In genomic region chr22:20121856-20122415, GRCh38 we compare ENCODE assay signal across 33 cellular contexts. TPM values are rescaled to one million over a fixed set of nuclear protein-coding genes. Genes with fewer than 3 reads are reported as not detected.
A peak's percentile ranks its signal among the peaks of the same experiment; 100 is the strongest.
DNase-seq lines count a peak whose midpoint lies in the region; ATAC-seq, FAIRE-seq and TF ChIP-seq lines count a peak whose summit lies in the region.
"Had no signal": no experiment of that assay in that cellular context is flagged by ENCODE, and none has a peak within 500 bp of the region (broad histone marks: within the 10 kb centered on the region; RNA-seq: fewer than 3 reads in every experiment).

No MANE protein-coding gene starts in this region.

- FAIRE-seq in astrocyte (lab: Jason Lieb, UNC), result no peak
- FAIRE-seq: HTR-8/SVneo, keratinocyte had no signal

- peak overlapping the region; percentile 31 for H3K27ac Mint-ChIP-seq in activated CD4-positive, alpha-beta T cell treated with anti-CD3 and anti-CD28 coated beads, Interleukin-2, amount 10 ng/mL, durations not matched to agents 7 days and 5 days
- H3K27ac Mint-ChIP-seq in astrocyte (ENCODE audit: unreplicated experiment), result no peak overlapping the region
- H3K27ac Mint-ChIP-seq in natural killer cell treated with Interleukin-12 subunit alpha and Interleukin-12 subunit beta and Interleukin-15 and Interleukin-18, amount 100 ng/mL, for 72 hours, result peak overlapping the region in 1 of 2 donors; percentile 35
- H3K27ac Mint-ChIP-seq: activated CD8-positive, alpha-beta T cell treated with anti-CD3 and anti-CD28 coated beads, Interleukin-2, amount 10 ng/mL, durations not matched to agents 7 days and 5 days; T-helper 2 cell treated with Interferon-gamma antibody and Interleukin-4, amounts not matched to agents 5 μg/mL and 100 μg/mL, for 36 hours; type B pancreatic cell had no signal

- no peaks in the 10 kb centered on the region for H3K27me3 Mint-ChIP-seq in activated CD4-positive, alpha-beta T cell treated with anti-CD3 and anti-CD28 coated beads, Interleukin-2, amount 10 ng/mL, durations not matched to agents 7 days and 5 days
- no peaks in the 10 kb centered on the region for H3K27me3 Mint-ChIP-seq in astrocyte (ENCODE audit: low read depth, unreplicated experiment)
- H3K27me3 Mint-ChIP-seq in natural killer cell treated with Interleukin-12 subunit alpha and Interleukin-12 subunit beta and Interleukin-15 and Interleukin-18, amount 100 ng/mL, for 72 hours, result no peaks in the 10 kb centered on the region
- H3K27me3 Mint-ChIP-seq: type B pancreatic cell had no signal

- H3K4me1 Mint-ChIP-seq in activated CD4-positive, alpha-beta T cell treated with anti-CD3 and anti-CD28 coated beads, Interleukin-2, amount 10 ng/mL, durations not matched to agents 7 days and 5 days, result peaks cover 30% of the 10 kb centered on the region
- H3K4me1 Mint-ChIP-seq in astrocyte (ENCODE audit: low read depth, unreplicated experiment), result peaks cover 3% of the 10 kb centered on the region
- H3K4me1 Mint-ChIP-seq in natural killer cell treated with Interleukin-12 subunit alpha and Interleukin-12 subunit beta and Interleukin-15 and Interleukin-18, amount 100 ng/mL, for 72 hours (ENCODE audit: low read depth in 2 of 2), result peaks cover 29 to 31% of the 10 kb centered on the region in 2 donors

- POLR2A ChIA-PET in activated CD4-positive, alpha-beta T cell treated with anti-CD3 and anti-CD28 coated beads, Interleukin-2, amount 10 ng/mL, durations not matched to agents 7 days and 5 days (lab: Charles Lee), result no interaction called here

- TF ChIP-seq CTCF in DND-41 (IDR thresholded peaks at IDR 0.05; ENCODE audit: borderline replicate concordance, extremely low read depth, low read length, poor library complexity, severe bottlenecking) (no peak), astrocyte (IDR thresholded peaks at IDR 0.05; ENCODE audit: insufficient read depth, low read depth, low read length) (no peak)

- no peaks in the 10 kb centered on the region for H3K9me3 ChIP-seq in DND-41 (ENCODE audit: insufficient read depth, low read length, severe bottlenecking)
- H3K9me3 ChIP-seq in astrocyte (ENCODE audit: insufficient read depth, low read depth, low read length), result no peaks in the 10 kb centered on the region
- H3K9me3 ChIP-seq: Caco-2, Peyer's patch, prostate gland, stomach had no signal

- H3K79me2 ChIP-seq in DND-41 (ENCODE audit: insufficient read depth, low read length), result peaks cover 78% of the 10 kb centered on the region
- H3K79me2 ChIP-seq in astrocyte (ENCODE audit: insufficient read depth, low read length), result peaks cover 70% of the 10 kb centered on the region

- H3K4me3 Mint-ChIP-seq in activated CD4-positive, alpha-beta T cell treated with anti-CD3 and anti-CD28 coated beads, Interleukin-2, amount 10 ng/mL, durations not matched to agents 7 days and 5 days, result no peak overlapping the region
- peak overlapping the region; percentile 8 for H3K4me3 Mint-ChIP-seq in astrocyte (ENCODE audit: unreplicated experiment)
- H3K4me3 Mint-ChIP-seq in natural killer cell treated with Interleukin-12 subunit alpha and Interleukin-12 subunit beta and Interleukin-15 and Interleukin-18, amount 100 ng/mL, for 72 hours, result peak overlapping the region; percentile 27
- H3K4me3 Mint-ChIP-seq: activated CD8-positive, alpha-beta T cell treated with anti-CD3 and anti-CD28 coated beads, Interleukin-2, amount 10 ng/mL, durations not matched to agents 7 days and 5 days; T-helper 2 cell treated with Interferon-gamma antibody and Interleukin-4, amounts not matched to agents 5 μg/mL and 100 μg/mL, for 36 hours; type B pancreatic cell had no signal

- H3K36me3 Mint-ChIP-seq in activated CD4-positive, alpha-beta T cell treated with anti-CD3 and anti-CD28 coated beads, Interleukin-2, amount 10 ng/mL, durations not matched to agents 7 days and 5 days (ENCODE audit: low read depth), result peaks cover 39% of the 10 kb centered on the region
- peaks cover 10% of the 10 kb centered on the region for H3K36me3 Mint-ChIP-seq in astrocyte (ENCODE audit: low read depth, unreplicated experiment)
- H3K36me3 Mint-ChIP-seq in natural killer cell treated with Interleukin-12 subunit alpha and Interleukin-12 subunit beta and Interleukin-15 and Interleukin-18, amount 100 ng/mL, for 72 hours, result peaks cover 6% of the 10 kb centered on the region

- H2AFZ ChIP-seq in DND-41 (ENCODE audit: low read depth, low read length) (no peak overlapping the region), astrocyte (ENCODE audit: low read depth, low read length) (no peak overlapping the region)
- H2AFZ ChIP-seq: hepatocyte had no signal

- no peaks in the 10 kb centered on the region for H3K9me3 Mint-ChIP-seq in activated CD4-positive, alpha-beta T cell treated with anti-CD3 and anti-CD28 coated beads, Interleukin-2, amount 10 ng/mL, durations not matched to agents 7 days and 5 days
- H3K9me3 Mint-ChIP-seq in astrocyte (ENCODE audit: unreplicated experiment), result no peaks in the 10 kb centered on the region
- H3K9me3 Mint-ChIP-seq in natural killer cell treated with Interleukin-12 subunit alpha and Interleukin-12 subunit beta and Interleukin-15 and Interleukin-18, amount 100 ng/mL, for 72 hours, result no peaks in the 10 kb centered on the region
- H3K9me3 Mint-ChIP-seq: naive thymus-derived CD4-positive, alpha-beta T cell; T-helper 2 cell treated with Interferon-gamma antibody and Interleukin-4, amounts not matched to agents 5 μg/mL and 100 μg/mL, for 36 hours; type B pancreatic cell had no signal

- H3K9ac ChIP-seq in DND-41 (ENCODE audit: low read depth, low read length) (no peak overlapping the region), astrocyte (ENCODE audit: low read length) (no peak overlapping the region)

- H3K4me1 ChIP-seq in DND-41 (ENCODE audit: insufficient read depth, low read length) (peaks cover 38% of the 10 kb centered on the region), astrocyte (ENCODE audit: insufficient read depth, low read length) (peaks cover 12% of the 10 kb centered on the region)
- H3K4me1 ChIP-seq: prostate gland had no signal

- H3K4me2 ChIP-seq in DND-41 (ENCODE audit: insufficient read depth, low read length) (peak overlapping the region; percentile 47), astrocyte (ENCODE audit: low read length) (no peak overlapping the region)
- H3K4me2 ChIP-seq: hepatocyte had no signal

- ATAC-seq in DND-41 (ENCODE audit: insufficient read depth, low read depth) (no peak), HG02588 (IDR thresholded peaks at IDR 0.05; ENCODE audit: unreplicated experiment) (no peak)
- ATAC-seq in natural killer cell treated with Interleukin-12 subunit alpha and Interleukin-12 subunit beta and Interleukin-15 and Interleukin-18, amount 100 ng/mL, for 72 hours, result no peak
- ATAC-seq: activated CD8-positive, alpha-beta T cell treated with anti-CD3 and anti-CD28 coated beads, Interleukin-2, amount 10 ng/mL, durations not matched to agents 7 days and 5 days had no signal

- no peaks in the 10 kb centered on the region for H3K27me3 ChIP-seq in DND-41 (ENCODE audit: insufficient read depth, low read length, poor library complexity)
- no peaks in the 10 kb centered on the region for H3K27me3 ChIP-seq in astrocyte (ENCODE audit: insufficient read depth, low read length)
- H3K27me3 ChIP-seq: cardiac muscle cell, hepatocyte, Peyer's patch, stomach had no signal

- DNase-seq in activated CD4-positive, alpha-beta T cell treated with anti-CD3 and anti-CD28 coated beads, Interleukin-2, amount 10 ng/mL, durations not matched to agents 7 days and 5 days, result no peak
- no peak for DNase-seq in activated CD4-positive, alpha-beta T cell treated with anti-CD3 and anti-CD28 coated beads, Interleukin-2, amount 50 U/mL, for 48 hours
- DNase-seq in DND-41 (no peak), astrocyte (ENCODE audit: low read depth) (no peak), GOT3 (lab: John Stamatoyannopoulos, UW) (no peak), kidney tubule cell (ENCODE audit: low spot score) (no peak)
- DNase-seq in natural killer cell treated with Interleukin-12 subunit alpha and Interleukin-12 subunit beta and Interleukin-15 and Interleukin-18, amount 100 ng/mL, for 72 hours (ENCODE audit: low spot score), result no peak
- DNase-seq: 8988T; activated CD8-positive, alpha-beta T cell treated with anti-CD3 and anti-CD28 coated beads, Interleukin-2, amount 10 ng/mL, durations not matched to agents 7 days and 5 days; amygdala; Caco-2; dermis blood vessel endothelial cell; foreskin fibroblast; H7; Karpas-422; naive thymus-derived CD4-positive, alpha-beta T cell; NCI-H1092; NCI-H2029 treated with DMSO at 0.1 percent for 48 hours; NK-92 treated with Interleukin-12 subunit alpha and Interleukin-12 subunit beta, amount 100 ng/mL, for 24 hours; Peyer's patch; stimulated activated CD4-positive, alpha-beta T cell treated with anti-CD3 and anti-CD28 coated beads, Interleukin-2, amount 100 ng/mL, for 24 hours; stomach had no signal

- no peak overlapping the region for H3K4me3 ChIP-seq in DND-41 (ENCODE audit: low read depth in 1 of 2, low read length in 2 of 2)
- H3K4me3 ChIP-seq in astrocyte (ENCODE audit: insufficient read depth, low read depth, low read length), result no peak overlapping the region
- H3K4me3 ChIP-seq: cardiac muscle cell, hepatocyte, Peyer's patch, prostate gland, stomach had no signal

- H4K20me1 ChIP-seq in DND-41 (ENCODE audit: insufficient read depth, low read length) (peaks cover 86% of the 10 kb centered on the region), astrocyte (ENCODE audit: insufficient read depth, low read length) (peaks cover 58% of the 10 kb centered on the region)

- peaks cover 91% of the 10 kb centered on the region for H3K36me3 ChIP-seq in DND-41 (ENCODE audit: insufficient read depth, low read length)
- H3K36me3 ChIP-seq in astrocyte (ENCODE audit: insufficient read depth, low read length), result peaks cover 15% of the 10 kb centered on the region

- H3K27ac ChIP-seq in DND-41 (ENCODE audit: low read length) (no peak overlapping the region), astrocyte (ENCODE audit: low read depth, low read length) (no peak overlapping the region)
- H3K27ac ChIP-seq: cardiac muscle cell, hepatocyte, Peyer's patch, prostate gland, stomach had no signal

- CTCF ChIA-PET in activated CD4-positive, alpha-beta T cell treated with anti-CD3 and anti-CD28 coated beads, Interleukin-2, amount 10 ng/mL, durations not matched to agents 7 days and 5 days (lab: Charles Lee), result interaction anchor here (0.6 kb wide), 1 partner anchor 647 kb away, joined by 4 read pairs; no protein-coding TSS in a partner anchor

RNA-seq across cellular contexts. Expression of gene TRMT2A, which starts 4.9 kb away (rescaled TPM):
- total RNA-seq in activated CD4-positive, alpha-beta T cell treated with anti-CD3 and anti-CD28 coated beads, Interleukin-2, amount 10 ng/mL, durations not matched to agents 7 days and 5 days, result 10 to 100 TPM; 85.5 to 91.4 TPM
- total RNA-seq in astrocyte, result 32.9 and 35.1 TPM in 2 replicates
- total RNA-seq in natural killer cell treated with Interleukin-12 subunit alpha and Interleukin-12 subunit beta and Interleukin-15 and Interleukin-18, amount 100 ng/mL, for 72 hours, result 100 to 1,000 TPM; 107 to 166 TPM

RNA-seq across cellular contexts. Expression of gene RANBP1, which starts 6.0 kb away (rescaled TPM):
- 100 to 1,000 TPM; 229 to 234 TPM for total RNA-seq in activated CD4-positive, alpha-beta T cell treated with anti-CD3 and anti-CD28 coated beads, Interleukin-2, amount 10 ng/mL, durations not matched to agents 7 days and 5 days
- 149 and 164 TPM in 2 replicates for total RNA-seq in astrocyte
- 100 to 1,000 TPM; 236 to 499 TPM for total RNA-seq in natural killer cell treated with Interleukin-12 subunit alpha and Interleukin-12 subunit beta and Interleukin-15 and Interleukin-18, amount 100 ng/mL, for 72 hours

RNA-seq across cellular contexts. Expression of gene ZDHHC8, which starts 9.7 kb away (rescaled TPM):
- 10 to 100 TPM; 57.9 to 58.9 TPM for total RNA-seq in activated CD4-positive, alpha-beta T cell treated with anti-CD3 and anti-CD28 coated beads, Interleukin-2, amount 10 ng/mL, durations not matched to agents 7 days and 5 days
- total RNA-seq in astrocyte, result 88.3 and 93.7 TPM in 2 replicates
- total RNA-seq in natural killer cell treated with Interleukin-12 subunit alpha and Interleukin-12 subunit beta and Interleukin-15 and Interleukin-18, amount 100 ng/mL, for 72 hours, result 100 to 1,000 TPM in 1 of 2 donors, 10 to 100 TPM in 1; 53.9 to 124 TPM

RNA-seq across cellular contexts. Expression of gene CCDC188, which starts 28.9 kb away (rescaled TPM):
- total RNA-seq in activated CD4-positive, alpha-beta T cell treated with anti-CD3 and anti-CD28 coated beads, Interleukin-2, amount 10 ng/mL, durations not matched to agents 7 days and 5 days, result under 1 TPM; 0.12 to 0.23 TPM
- not detected in 2 replicates for total RNA-seq in astrocyte
- under 1 TPM in 1 of 2 donors, not detected in 1; 0.36 TPM for total RNA-seq in natural killer cell treated with Interleukin-12 subunit alpha and Interleukin-12 subunit beta and Interleukin-15 and Interleukin-18, amount 100 ng/mL, for 72 hours
- total RNA-seq: activated CD8-positive, alpha-beta T cell treated with anti-CD3 and anti-CD28 coated beads, Interleukin-2, amount 10 ng/mL, durations not matched to agents 7 days and 5 days; Caco-2; cardiac muscle cell; epithelial cell of proximal tubule; H7; hepatocyte; naive thymus-derived CD4-positive, alpha-beta T cell; NCI-H460; skeletal muscle tissue had no signal

RNA-seq across cellular contexts. Expression of gene DGCR8, which starts 41.9 kb away (rescaled TPM):
- total RNA-seq in activated CD4-positive, alpha-beta T cell treated with anti-CD3 and anti-CD28 coated beads, Interleukin-2, amount 10 ng/mL, durations not matched to agents 7 days and 5 days, result 10 to 100 TPM; 51.2 to 54.5 TPM
- total RNA-seq in astrocyte, result 28.1 and 29.0 TPM in 2 replicates
- 10 to 100 TPM; 60.1 to 89.5 TPM for total RNA-seq in natural killer cell treated with Interleukin-12 subunit alpha and Interleukin-12 subunit beta and Interleukin-15 and Interleukin-18, amount 100 ng/mL, for 72 hours
